Comparison of ENCODE assay signal across 9 cellular contexts in the genomic region with DNA sequence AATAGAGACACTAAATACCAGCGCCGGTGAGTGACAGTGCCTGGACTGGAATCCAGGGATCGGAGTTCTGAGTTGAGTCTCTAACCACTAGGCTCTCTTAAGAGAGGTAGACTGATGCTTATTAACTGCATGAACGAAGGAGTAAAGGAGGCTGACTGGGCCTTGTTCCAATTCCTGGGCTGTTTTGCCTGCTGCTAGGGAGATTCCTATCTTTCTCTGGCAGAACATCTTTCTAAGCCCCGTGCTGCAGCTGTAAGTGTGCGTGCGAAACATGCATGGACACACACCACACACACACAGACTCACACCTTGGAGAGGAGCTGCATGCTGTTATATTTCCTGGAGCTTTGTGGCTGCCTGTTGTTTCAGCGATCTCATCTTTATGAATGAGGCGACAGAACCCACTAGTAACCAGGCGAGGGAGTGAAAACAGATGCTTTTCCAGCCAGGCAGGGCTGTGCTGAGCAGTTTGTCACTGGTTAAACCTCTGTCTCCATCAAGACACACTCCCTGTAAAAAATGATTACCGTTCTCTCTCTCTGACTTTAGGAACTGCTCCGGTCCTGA.
DNase-seq lines count a peak whose midpoint lies in the region; ATAC-seq, FAIRE-seq and TF ChIP-seq lines count a peak whose summit lies in the region.
"Had no signal": no experiment of that assay in that cellular context is flagged by ENCODE, and none has a peak within 500 bp of the region (broad histone marks: within the 10 kb centered on the region; RNA-seq: fewer than 3 reads in every experiment).

No MANE protein-coding gene starts in this region.

- no peak for FAIRE-seq in A549 (lab: Jason Lieb, UNC)
- FAIRE-seq: islet of Langerhans had no signal

- H3K27ac ChIP-seq in A549 (peak overlapping the region; percentile 86), SK-N-SH (ENCODE audit: low read depth in 2 of 2, low read length in 1 of 2) (peak overlapping the region; percentile 83 to 95), duodenal mucosa (ENCODE audit: low read depth, low read length) (peak overlapping the region; percentile 15), neutrophil (peak overlapping the region; percentile 66)

- TF ChIP-seq CTCF in A549 (IDR thresholded peaks at IDR 0.05) = no peak
- TF ChIP-seq CTCF in SK-N-SH (IDR thresholded peaks at IDR 0.05) = peak; percentile 15; the same call in 1 of the 2 replicates
- TF ChIP-seq CTCF in neutrophil (IDR thresholded peaks at IDR 0.05) = no peak

- H3K9ac ChIP-seq in SK-N-SH (peak overlapping the region; percentile 30; the same call in 1 of the 2 replicates), duodenal mucosa (ENCODE audit: low read depth in 1 of 2, low read length in 2 of 2) (peak overlapping the region in 1 of 2 donors; percentile 7)

- no peak for TF ChIP-seq EP300 in A549 (IDR thresholded peaks at IDR 0.05)
- peak in 1 of 2 experiments; percentile 82; a peak in 2 of 4 replicates for TF ChIP-seq EP300 in SK-N-SH (IDR thresholded peaks at IDR 0.05; ENCODE audit: borderline replicate concordance in 1 of 2, low read depth in 1 of 2, low read length in 1 of 2)

- peak in 1 of 2 experiments; percentile 12; a peak in 1 of 6 replicates for ATAC-seq in A549
- ATAC-seq in GM18519 (IDR thresholded peaks at IDR 0.05; ENCODE audit: low FRiP score, unreplicated experiment) = peak; percentile 12
- ATAC-seq in HG03097 (IDR thresholded peaks at IDR 0.05; ENCODE audit: low FRiP score, unreplicated experiment) = peak; percentile 37
- no peak for ATAC-seq in left lobe of liver

- no peaks in the 10 kb centered on the region for H3K27me3 ChIP-seq in SK-N-SH (ENCODE audit: insufficient read depth)
- no peaks in the 10 kb centered on the region for H3K27me3 ChIP-seq in duodenal mucosa (ENCODE audit: control insufficient read depth in 1 of 2, insufficient read depth in 2 of 2, low read length in 2 of 2)
- no peaks in the 10 kb centered on the region for H3K27me3 ChIP-seq in neutrophil

- peaks cover 16% of the 10 kb centered on the region for H3F3A ChIP-seq in SK-N-SH (replicated peaks; ENCODE audit: insufficient read depth)

- H3K79me2 ChIP-seq in SK-N-SH (ENCODE audit: insufficient read depth) = no peaks in the 10 kb centered on the region

- H3K4me2 ChIP-seq in A549 = peak overlapping the region; percentile 91
- peak overlapping the region; percentile 20; the same call in 1 of the 2 replicates for H3K4me2 ChIP-seq in SK-N-SH

- no peak overlapping the region for H3K4me3 ChIP-seq in A549
- no peak overlapping the region for H3K4me3 ChIP-seq in SK-N-SH (ENCODE audit: low read depth in 2 of 2, low read length in 1 of 2)
- H3K4me3 ChIP-seq in duodenal mucosa (ENCODE audit: low read depth in 1 of 2, low read length in 2 of 2) = no peak overlapping the region
- H3K4me3 ChIP-seq in neutrophil (ENCODE audit: low read depth in 1 of 2, low read length in 1 of 2) = no peak overlapping the region

- no peaks in the 10 kb centered on the region for H3K9me2 ChIP-seq in SK-N-SH

- TF ChIP-seq RAD21 in A549 (conservative IDR thresholded peaks at IDR 0.05 in 1 of 2, IDR thresholded peaks at IDR 0.05 in 1 of 2) = no peak
- peak; percentile 22 for TF ChIP-seq RAD21 in SK-N-SH (IDR thresholded peaks at IDR 0.05; ENCODE audit: low read length)

- POLR2A ChIA-PET in A549 (lab: Yijun Ruan, JAX) = interaction anchor here (0.6 kb wide), 1 partner anchor 12 kb away, joined by 3 read pairs; no protein-coding TSS in a partner anchor
- POLR2A ChIA-PET in SK-N-SH (lab: Yijun Ruan, JAX) = interaction anchor here (0.5 to 1.4 kb wide), 5 partner anchors 15 to 340 kb away, joined by 3 to 12 read pairs (median 3); no protein-coding TSS in a partner anchor

- CTCF ChIA-PET in A549 (lab: Yijun Ruan, JAX) = interaction anchor here (0.8 to 4.3 kb wide), 9 partner anchors 10 to 177 kb away, joined by 3 to 17 read pairs (median 3); no protein-coding TSS in a partner anchor
- CTCF ChIA-PET in SK-N-SH (lab: Yijun Ruan, JAX) = interaction anchor here (0.5 to 4.2 kb wide), 3 partner anchors 165 to 191 kb away, joined by 3 to 20 read pairs (median 3); no protein-coding TSS in a partner anchor

- WGBS in A549 (ENCODE audit: missing lambda C conversion rate) = 84% methylated on average over 12 of the region's 12 CpGs
- WGBS in SK-N-SH (ENCODE audit: low lambda C conversion rate) = 48% methylated on average over 12 of the region's 12 CpGs

- H2AFZ ChIP-seq in SK-N-SH (ENCODE audit: low read depth) = peak overlapping the region; percentile 88

- no peaks in the 10 kb centered on the region for H4K20me1 ChIP-seq in SK-N-SH (ENCODE audit: insufficient read depth)

- DNase-seq in A549 (ENCODE audit: low read depth in 1 of 2, low spot score in 1 of 2) = no peak
- peak; percentile 70 for DNase-seq in SK-N-SH
- no peak for DNase-seq in left lobe of liver (ENCODE audit: low spot score)
- DNase-seq in middle frontal gyrus (ENCODE audit: extremely low spot score, low spot score) = no peak

- H3K36me3 ChIP-seq in SK-N-SH (replicated peaks in 1 of 2; ENCODE audit: control insufficient read depth in 1 of 2, insufficient read depth in 2 of 2, low read length in 1 of 2) (no peaks in the 10 kb centered on the region), duodenal mucosa (ENCODE audit: control insufficient read depth in 1 of 2, insufficient read depth in 2 of 2, low read length in 2 of 2) (no peaks in the 10 kb centered on the region), neutrophil (no peaks in the 10 kb centered on the region)

- no peak for TF ChIP-seq POLR2A in A549 (IDR thresholded peaks at IDR 0.05; ENCODE audit: low read length)

- no peaks in the 10 kb centered on the region for H3K9me3 ChIP-seq in A549
- H3K9me3 ChIP-seq in SK-N-SH = no peaks in the 10 kb centered on the region
- H3K9me3 ChIP-seq in duodenal mucosa (ENCODE audit: control insufficient read depth in 1 of 2, low read length in 2 of 2) = no peaks in the 10 kb centered on the region
- H3K9me3 ChIP-seq in neutrophil = no peaks in the 10 kb centered on the region

- peaks cover 52% of the 10 kb centered on the region for H3K4me1 ChIP-seq in A549
- peaks cover 12 to 23% of the 10 kb centered on the region in 2 experiments; a peak in 3 of 4 replicates for H3K4me1 ChIP-seq in SK-N-SH (ENCODE audit: control insufficient read depth in 1 of 2, insufficient read depth in 2 of 2, low read depth in 1 of 2, low read length in 1 of 2)
- peaks cover 31 to 39% of the 10 kb centered on the region in 2 donors for H3K4me1 ChIP-seq in duodenal mucosa (ENCODE audit: control insufficient read depth in 1 of 2, insufficient read depth in 2 of 2, low read length in 2 of 2)
- peaks cover 23 to 27% of the 10 kb centered on the region in 2 experiments for H3K4me1 ChIP-seq in neutrophil (ENCODE audit: control insufficient read depth in 1 of 2, insufficient read depth in 1 of 2, low read depth in 1 of 2, low read length in 1 of 2)

TF ChIP-seq in A549, 52 proteins besides CTCF, POLR2A, EP300 and RAD21 (continues in another document):
- TF ChIP-seq, protein P1, sequence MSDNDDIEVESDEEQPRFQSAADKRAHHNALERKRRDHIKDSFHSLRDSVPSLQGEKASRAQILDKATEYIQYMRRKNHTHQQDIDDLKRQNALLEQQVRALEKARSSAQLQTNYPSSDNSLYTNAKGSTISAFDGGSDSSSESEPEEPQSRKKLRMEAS (IDR thresholded peaks at IDR 0.05) = 0 out of 2 replicates have a peak, but pooled peaks have one; percentile 12
- no peak for TF ChIP-seq NPAS2 (CRISPR knock-in tag; IDR thresholded peaks at IDR 0.05; ENCODE audit: borderline replicate concordance)
- TF ChIP-seq, protein P2, sequence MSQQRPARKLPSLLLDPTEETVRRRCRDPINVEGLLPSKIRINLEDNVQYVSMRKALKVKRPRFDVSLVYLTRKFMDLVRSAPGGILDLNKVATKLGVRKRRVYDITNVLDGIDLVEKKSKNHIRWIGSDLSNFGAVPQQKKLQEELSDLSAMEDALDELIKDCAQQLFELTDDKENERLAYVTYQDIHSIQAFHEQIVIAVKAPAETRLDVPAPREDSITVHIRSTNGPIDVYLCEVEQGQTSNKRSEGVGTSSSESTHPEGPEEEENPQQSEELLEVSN (IDR thresholded peaks at IDR 0.05; ENCODE audit: borderline replicate concordance, low read depth) = no peak

TF ChIP-seq in SK-N-SH, 30 proteins besides CTCF, POLR2A, EP300 and RAD21 (continues in another document):
- TF ChIP-seq TAF1 (IDR thresholded peaks at IDR 0.05; ENCODE audit: borderline replicate concordance, low read depth, low read length) (no peak), SMC3 (IDR thresholded peaks at IDR 0.05; ENCODE audit: low read depth, low read length) (peak; percentile 8; the same call in 1 of the 2 replicates), FOSL2 (IDR thresholded peaks at IDR 0.05; ENCODE audit: borderline replicate concordance, low read depth) (no peak), ELF1 (IDR thresholded peaks at IDR 0.05) (no peak), GATA2 (CRISPR knock-in tag; IDR thresholded peaks at IDR 0.05) (peak; percentile 98), NFIC (IDR thresholded peaks at IDR 0.05; ENCODE audit: borderline replicate concordance) (peak; percentile 65), RXRA (IDR thresholded peaks at IDR 0.05; ENCODE audit: borderline replicate concordance, low read depth) (no peak), MEF2A (IDR thresholded peaks at IDR 0.05; ENCODE audit: borderline replicate concordance, low read depth) (no peak), TEAD4 (IDR thresholded peaks at IDR 0.05; ENCODE audit: borderline replicate concordance, insufficient read depth) (0 out of 2 replicates have a peak, but pooled peaks have one; percentile 22), YY1 (IDR thresholded peaks at IDR 0.05; ENCODE audit: low read depth) (peak; percentile 37; the same call in 1 of the 2 replicates)
- TF ChIP-seq, protein P1 (IDR thresholded peaks at IDR 0.05; ENCODE audit: low read depth) = no peak
- TF ChIP-seq, protein P3, sequence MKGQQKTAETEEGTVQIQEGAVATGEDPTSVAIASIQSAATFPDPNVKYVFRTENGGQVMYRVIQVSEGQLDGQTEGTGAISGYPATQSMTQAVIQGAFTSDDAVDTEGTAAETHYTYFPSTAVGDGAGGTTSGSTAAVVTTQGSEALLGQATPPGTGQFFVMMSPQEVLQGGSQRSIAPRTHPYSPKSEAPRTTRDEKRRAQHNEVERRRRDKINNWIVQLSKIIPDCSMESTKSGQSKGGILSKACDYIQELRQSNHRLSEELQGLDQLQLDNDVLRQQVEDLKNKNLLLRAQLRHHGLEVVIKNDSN (IDR thresholded peaks at IDR 0.05; ENCODE audit: borderline replicate concordance, low read depth) = no peak

Comparison
In these comparisons a context has a peak if more than half of its experiments do, and no peak if none do; other contexts are left out.
1. H3K27ac ChIP-seq: peak in every context shown above with its lines; median percentile 89 in SK-N-SH; 86 in A549; 66 in neutrophil; 15 in duodenal mucosa.